17 cellular contexts compared by ENCODE assay signal in the genomic region with DNA sequence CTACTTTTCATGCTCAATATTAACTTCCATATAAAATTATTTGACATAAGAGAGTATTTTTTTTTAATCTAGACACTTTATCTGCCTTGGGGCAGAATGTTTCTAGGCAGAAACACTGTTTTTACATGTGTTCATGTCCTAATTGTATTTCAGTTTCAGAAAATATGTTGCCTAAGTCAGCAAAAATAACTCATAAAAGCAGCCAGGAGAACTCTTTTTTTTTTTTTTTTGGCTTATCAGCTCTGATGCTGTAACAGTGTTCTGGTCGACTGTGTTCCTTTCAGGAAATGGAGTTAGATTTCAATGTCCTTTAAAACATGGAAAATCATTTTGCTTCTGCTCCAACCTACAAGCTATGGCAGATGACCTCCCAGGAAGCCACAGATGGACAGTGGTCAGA.
"Had no signal": no experiment of that assay in that cellular context is flagged by ENCODE, and none has a peak within 500 bp of the region (broad histone marks: within the 10 kb centered on the region; RNA-seq: fewer than 3 reads in every experiment).

No MANE protein-coding gene starts in this region.

- H3K27ac ChIP-seq: foreskin keratinocyte, prostate gland, tibial nerve had no signal

- H3K9me3 ChIP-seq: prostate gland, tibial nerve had no signal

- ATAC-seq: activated CD4-positive, CD25-positive, alpha-beta regulatory T cell treated with anti-CD3 and anti-CD28 coated beads, Interleukin-2, amount 50 U/mL, for 24 hours; foreskin keratinocyte; left lobe of liver; naive thymus-derived CD8-positive, alpha-beta T cell had no signal

- H3K4me3 ChIP-seq: prostate gland, tibial nerve had no signal

- H3K4me1 ChIP-seq: foreskin keratinocyte, prostate gland had no signal

- H3K27me3 ChIP-seq: tibial nerve had no signal

- DNase-seq: activated CD4-positive, alpha-beta memory T cell treated with anti-CD3 and anti-CD28 coated beads, Interleukin-2, amount 10 ng/mL, durations not matched to agents 7 days and 5 days; activated CD4-positive, alpha-beta T cell treated with anti-CD3 and anti-CD28 coated beads, Interleukin-2, amount 10 ng/mL, durations not matched to agents 24 days and 14 days; activated effector memory CD4-positive, alpha-beta T cell treated with anti-CD3 and anti-CD28 coated beads, Interleukin-2, amount 50 U/mL, for 16 hours; activated naive CD4-positive, alpha-beta T cell treated with anti-CD3 and anti-CD28 coated beads, Interleukin-2, amount 10 ng/mL, durations not matched to agents 7 days and 5 days; activated T-cell treated with anti-CD3 and anti-CD28 coated beads for 4 hours; amygdala; cerebellar nuclear complex; foreskin keratinocyte; kidney; naive thymus-derived CD8-positive, alpha-beta T cell; stimulated activated CD4-positive, alpha-beta T cell treated with anti-CD3 and anti-CD28 coated beads, Interleukin-12 subunit alpha, Interleukin-12 subunit beta, amount 100 ng/mL, for 4 hours; stimulated activated CD4-positive, alpha-beta T cell treated with anti-CD3 and anti-CD28 coated beads, Interleukin-4, amount 100 ng/mL, for 4 hours; substantia nigra had no signal

- H3K36me3 ChIP-seq: prostate gland, tibial nerve had no signal
